In the genomic region with DNA sequence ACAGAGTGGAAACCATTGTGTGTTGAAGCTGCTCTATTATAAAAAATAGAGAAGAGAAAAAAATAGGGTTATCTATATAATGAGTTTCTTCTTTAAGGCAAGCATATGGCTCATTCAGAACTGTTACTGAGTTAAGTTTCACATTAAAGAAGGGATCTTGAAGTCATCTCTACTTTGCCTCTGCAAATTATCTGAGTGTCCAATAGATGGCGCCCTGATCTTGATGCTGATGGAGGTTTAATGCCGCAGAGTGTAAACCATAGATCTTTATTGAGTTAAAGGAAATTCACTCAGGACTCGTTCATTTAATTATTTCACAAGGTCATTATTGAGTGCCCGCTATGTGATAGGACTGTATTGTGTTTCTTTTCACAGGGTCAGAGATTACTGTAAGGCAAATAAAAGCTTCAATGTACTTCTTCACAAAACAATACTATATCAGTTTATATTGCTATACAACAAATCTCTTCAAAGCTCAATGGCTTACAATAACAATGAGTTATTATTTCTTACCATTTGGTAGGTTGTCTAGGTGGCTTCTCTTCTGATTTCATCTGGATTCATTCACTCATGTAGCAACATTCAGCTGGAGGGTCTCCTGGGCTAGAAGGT, we compare ENCODE assay signal across 7 cellular contexts.
DNase-seq lines count a peak whose midpoint lies in the region; ATAC-seq and TF ChIP-seq lines count a peak whose summit lies in the region.

No MANE protein-coding gene starts in this region.

- DNase-seq in EL (peak; percentile 52), H4 (ENCODE audit: low spot score) (peak; percentile 50), NCI-H2196 treated with DMSO at 0.1 percent for 48 hours (lab: John Stamatoyannopoulos, UW; ENCODE audit: unreplicated experiment) (peak; percentile 16), chondrocyte (ENCODE audit: low spot score) (no peak), myocyte (ENCODE audit: low read depth) (peak; percentile 57), natural killer cell (no peak)

- H3K36me3 Mint-ChIP-seq in chondrocyte (ENCODE audit: low read depth) (no peaks in the 10 kb centered on the region), natural killer cell (no peaks in the 10 kb centered on the region)

- H3K4me1 Mint-ChIP-seq in chondrocyte (ENCODE audit: low read depth) (no peaks in the 10 kb centered on the region), natural killer cell (no peaks in the 10 kb centered on the region)

- no peak overlapping the region for H3K4me3 Mint-ChIP-seq in chondrocyte (ENCODE audit: unreplicated experiment)
- H3K4me3 Mint-ChIP-seq in natural killer cell, result no peak overlapping the region

- no peaks in the 10 kb centered on the region for H3K27me3 Mint-ChIP-seq in chondrocyte (ENCODE audit: low read depth)
- H3K27me3 Mint-ChIP-seq in natural killer cell (ENCODE audit: low read depth in 2 of 2), result no peaks in the 10 kb centered on the region

- ATAC-seq in GM21825 (IDR thresholded peaks at IDR 0.05; ENCODE audit: unreplicated experiment), result no peak
- ATAC-seq in natural killer cell, result no peak

- H3K9me3 Mint-ChIP-seq in chondrocyte (ENCODE audit: low read depth), result peaks cover 19% of the 10 kb centered on the region
- H3K9me3 Mint-ChIP-seq in natural killer cell, result peaks cover 2 to 3% of the 10 kb centered on the region in 2 donors

- H3K27ac Mint-ChIP-seq in chondrocyte (ENCODE audit: unreplicated experiment) (no peak overlapping the region), natural killer cell (no peak overlapping the region)

- TF ChIP-seq CTCF in chondrocyte (IDR thresholded peaks at IDR 0.05) (peak; percentile 90), natural killer cell (IDR thresholded peaks at IDR 0.05) (no peak)

- intact Hi-C loops in natural killer cell (cut with micrococcal nuclease), result no loop called here

Comparison
In these comparisons a context has a peak if more than half of its experiments do, and no peak if none do; other contexts are left out.
1. DNase-seq: peak in EL (single experiment), H4 (single experiment), NCI-H2196 treated with DMSO at 0.1 percent for 48 hours (single experiment) and myocyte (single experiment); none in chondrocyte (single experiment) and natural killer cell (single experiment).